Comparison of ENCODE assay signal across 1 cellular context in the genomic region with DNA sequence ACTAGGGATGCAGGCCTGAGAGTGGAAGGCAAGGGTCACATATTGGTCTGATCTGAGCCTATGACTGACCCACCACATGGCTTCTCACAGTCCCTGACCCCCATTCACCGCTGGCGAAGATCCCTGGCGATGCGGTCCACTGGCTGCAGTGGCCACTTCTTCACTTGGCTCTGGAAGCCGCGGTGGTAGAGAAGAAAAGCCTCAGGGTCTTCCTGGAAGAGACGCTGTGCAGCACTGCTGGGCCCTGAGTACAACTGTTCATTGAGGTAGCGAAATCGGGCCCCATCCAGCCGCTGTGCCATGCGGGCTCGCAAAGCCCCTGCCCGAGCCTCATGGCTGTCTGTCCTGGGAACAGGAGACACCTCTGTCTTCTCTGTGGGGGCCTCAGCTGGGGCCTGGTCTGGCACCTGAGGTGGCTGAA.
TF ChIP-seq lines count a peak whose summit lies in the region.

No MANE protein-coding gene starts in this region.

TF ChIP-seq in GM12878, 131 proteins besides CTCF, POLR2A, EP300 and RAD21:
- no peak for TF ChIP-seq SMAD5 (IDR thresholded peaks at IDR 0.05; ENCODE audit: low read depth)
- TF ChIP-seq NRF1 (conservative IDR thresholded peaks at IDR 0.05; ENCODE audit: low read depth, low read length): no peak
- TF ChIP-seq, protein P1, sequence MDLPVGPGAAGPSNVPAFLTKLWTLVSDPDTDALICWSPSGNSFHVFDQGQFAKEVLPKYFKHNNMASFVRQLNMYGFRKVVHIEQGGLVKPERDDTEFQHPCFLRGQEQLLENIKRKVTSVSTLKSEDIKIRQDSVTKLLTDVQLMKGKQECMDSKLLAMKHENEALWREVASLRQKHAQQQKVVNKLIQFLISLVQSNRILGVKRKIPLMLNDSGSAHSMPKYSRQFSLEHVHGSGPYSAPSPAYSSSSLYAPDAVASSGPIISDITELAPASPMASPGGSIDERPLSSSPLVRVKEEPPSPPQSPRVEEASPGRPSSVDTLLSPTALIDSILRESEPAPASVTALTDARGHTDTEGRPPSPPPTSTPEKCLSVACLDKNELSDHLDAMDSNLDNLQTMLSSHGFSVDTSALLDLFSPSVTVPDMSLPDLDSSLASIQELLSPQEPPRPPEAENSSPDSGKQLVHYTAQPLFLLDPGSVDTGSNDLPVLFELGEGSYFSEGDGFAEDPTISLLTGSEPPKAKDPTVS (IDR thresholded peaks at IDR 0.05; ENCODE audit: low read depth, low read length): no peak
- no peak for TF ChIP-seq IKZF1 (conservative IDR thresholded peaks at IDR 0.05)
- TF ChIP-seq, protein P2, sequence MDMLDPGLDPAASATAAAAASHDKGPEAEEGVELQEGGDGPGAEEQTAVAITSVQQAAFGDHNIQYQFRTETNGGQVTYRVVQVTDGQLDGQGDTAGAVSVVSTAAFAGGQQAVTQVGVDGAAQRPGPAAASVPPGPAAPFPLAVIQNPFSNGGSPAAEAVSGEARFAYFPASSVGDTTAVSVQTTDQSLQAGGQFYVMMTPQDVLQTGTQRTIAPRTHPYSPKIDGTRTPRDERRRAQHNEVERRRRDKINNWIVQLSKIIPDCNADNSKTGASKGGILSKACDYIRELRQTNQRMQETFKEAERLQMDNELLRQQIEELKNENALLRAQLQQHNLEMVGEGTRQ (IDR thresholded peaks at IDR 0.05; ENCODE audit: borderline replicate concordance, low read depth, low read length): no peak
- TF ChIP-seq, protein P3, sequence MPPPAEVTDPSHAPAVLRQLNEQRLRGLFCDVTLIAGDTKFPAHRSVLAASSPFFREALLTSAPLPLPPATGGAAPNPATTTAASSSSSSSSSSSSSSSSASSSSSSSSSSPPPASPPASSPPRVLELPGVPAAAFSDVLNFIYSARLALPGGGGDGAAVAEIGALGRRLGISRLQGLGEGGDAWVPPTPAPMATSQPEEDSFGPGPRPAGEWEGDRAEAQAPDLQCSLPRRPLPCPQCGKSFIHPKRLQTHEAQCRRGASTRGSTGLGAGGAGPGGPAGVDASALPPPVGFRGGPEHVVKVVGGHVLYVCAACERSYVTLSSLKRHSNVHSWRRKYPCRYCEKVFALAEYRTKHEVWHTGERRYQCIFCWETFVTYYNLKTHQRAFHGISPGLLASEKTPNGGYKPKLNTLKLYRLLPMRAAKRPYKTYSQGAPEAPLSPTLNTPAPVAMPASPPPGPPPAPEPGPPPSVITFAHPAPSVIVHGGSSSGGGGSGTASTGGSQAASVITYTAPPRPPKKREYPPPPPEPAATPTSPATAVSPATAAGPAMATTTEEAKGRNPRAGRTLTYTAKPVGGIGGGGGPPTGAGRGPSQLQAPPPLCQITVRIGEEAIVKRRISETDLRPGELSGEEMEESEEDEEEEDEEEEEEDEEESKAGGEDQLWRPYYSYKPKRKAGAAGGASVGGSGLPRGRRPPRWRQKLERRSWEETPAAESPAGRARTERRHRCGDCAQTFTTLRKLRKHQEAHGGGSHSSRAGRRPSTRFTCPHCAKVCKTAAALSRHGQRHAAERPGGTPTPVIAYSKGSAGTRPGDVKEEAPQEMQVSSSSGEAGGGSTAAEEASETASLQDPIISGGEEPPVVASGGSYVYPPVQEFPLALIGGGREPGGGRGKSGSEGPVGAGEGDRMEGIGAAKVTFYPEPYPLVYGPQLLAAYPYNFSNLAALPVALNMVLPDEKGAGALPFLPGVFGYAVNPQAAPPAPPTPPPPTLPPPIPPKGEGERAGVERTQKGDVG (CRISPR knock-in tag; IDR thresholded peaks at IDR 0.05): no peak
- TF ChIP-seq CBX3 (IDR thresholded peaks at IDR 0.05; ENCODE audit: borderline replicate concordance, low read depth): no peak
- TF ChIP-seq RUNX3 (IDR thresholded peaks at IDR 0.05; ENCODE audit: low read length): no peak
- TF ChIP-seq NR2F1 (conservative IDR thresholded peaks at IDR 0.05): no peak
- no peak for TF ChIP-seq ZZZ3 (IDR thresholded peaks at IDR 0.05; ENCODE audit: control insufficient read depth, insufficient read length, low read depth)
- no peak for TF ChIP-seq RAD51 (IDR thresholded peaks at IDR 0.05)
- TF ChIP-seq, protein P4, sequence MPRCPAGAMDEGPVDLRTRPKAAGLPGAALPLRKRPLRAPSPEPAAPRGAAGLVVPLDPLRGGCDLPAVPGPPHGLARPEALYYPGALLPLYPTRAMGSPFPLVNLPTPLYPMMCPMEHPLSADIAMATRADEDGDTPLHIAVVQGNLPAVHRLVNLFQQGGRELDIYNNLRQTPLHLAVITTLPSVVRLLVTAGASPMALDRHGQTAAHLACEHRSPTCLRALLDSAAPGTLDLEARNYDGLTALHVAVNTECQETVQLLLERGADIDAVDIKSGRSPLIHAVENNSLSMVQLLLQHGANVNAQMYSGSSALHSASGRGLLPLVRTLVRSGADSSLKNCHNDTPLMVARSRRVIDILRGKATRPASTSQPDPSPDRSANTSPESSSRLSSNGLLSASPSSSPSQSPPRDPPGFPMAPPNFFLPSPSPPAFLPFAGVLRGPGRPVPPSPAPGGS (IDR thresholded peaks at IDR 0.05; ENCODE audit: borderline replicate concordance, insufficient read depth, low read depth, low read length, poor library complexity, severe bottlenecking): no peak
- TF ChIP-seq, protein P5, sequence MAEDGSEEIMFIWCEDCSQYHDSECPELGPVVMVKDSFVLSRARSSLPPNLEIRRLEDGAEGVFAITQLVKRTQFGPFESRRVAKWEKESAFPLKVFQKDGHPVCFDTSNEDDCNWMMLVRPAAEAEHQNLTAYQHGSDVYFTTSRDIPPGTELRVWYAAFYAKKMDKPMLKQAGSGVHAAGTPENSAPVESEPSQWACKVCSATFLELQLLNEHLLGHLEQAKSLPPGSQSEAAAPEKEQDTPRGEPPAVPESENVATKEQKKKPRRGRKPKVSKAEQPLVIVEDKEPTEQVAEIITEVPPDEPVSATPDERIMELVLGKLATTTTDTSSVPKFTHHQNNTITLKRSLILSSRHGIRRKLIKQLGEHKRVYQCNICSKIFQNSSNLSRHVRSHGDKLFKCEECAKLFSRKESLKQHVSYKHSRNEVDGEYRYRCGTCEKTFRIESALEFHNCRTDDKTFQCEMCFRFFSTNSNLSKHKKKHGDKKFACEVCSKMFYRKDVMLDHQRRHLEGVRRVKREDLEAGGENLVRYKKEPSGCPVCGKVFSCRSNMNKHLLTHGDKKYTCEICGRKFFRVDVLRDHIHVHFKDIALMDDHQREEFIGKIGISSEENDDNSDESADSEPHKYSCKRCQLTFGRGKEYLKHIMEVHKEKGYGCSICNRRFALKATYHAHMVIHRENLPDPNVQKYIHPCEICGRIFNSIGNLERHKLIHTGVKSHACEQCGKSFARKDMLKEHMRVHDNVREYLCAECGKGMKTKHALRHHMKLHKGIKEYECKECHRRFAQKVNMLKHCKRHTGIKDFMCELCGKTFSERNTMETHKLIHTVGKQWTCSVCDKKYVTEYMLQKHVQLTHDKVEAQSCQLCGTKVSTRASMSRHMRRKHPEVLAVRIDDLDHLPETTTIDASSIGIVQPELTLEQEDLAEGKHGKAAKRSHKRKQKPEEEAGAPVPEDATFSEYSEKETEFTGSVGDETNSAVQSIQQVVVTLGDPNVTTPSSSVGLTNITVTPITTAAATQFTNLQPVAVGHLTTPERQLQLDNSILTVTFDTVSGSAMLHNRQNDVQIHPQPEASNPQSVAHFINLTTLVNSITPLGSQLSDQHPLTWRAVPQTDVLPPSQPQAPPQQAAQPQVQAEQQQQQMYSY (CRISPR knock-in tag; IDR thresholded peaks at IDR 0.05): no peak
- TF ChIP-seq, protein P6, sequence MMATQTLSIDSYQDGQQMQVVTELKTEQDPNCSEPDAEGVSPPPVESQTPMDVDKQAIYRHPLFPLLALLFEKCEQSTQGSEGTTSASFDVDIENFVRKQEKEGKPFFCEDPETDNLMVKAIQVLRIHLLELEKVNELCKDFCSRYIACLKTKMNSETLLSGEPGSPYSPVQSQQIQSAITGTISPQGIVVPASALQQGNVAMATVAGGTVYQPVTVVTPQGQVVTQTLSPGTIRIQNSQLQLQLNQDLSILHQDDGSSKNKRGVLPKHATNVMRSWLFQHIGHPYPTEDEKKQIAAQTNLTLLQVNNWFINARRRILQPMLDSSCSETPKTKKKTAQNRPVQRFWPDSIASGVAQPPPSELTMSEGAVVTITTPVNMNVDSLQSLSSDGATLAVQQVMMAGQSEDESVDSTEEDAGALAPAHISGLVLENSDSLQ (IDR thresholded peaks at IDR 0.05): no peak
- no peak for TF ChIP-seq ZNF24 (IDR thresholded peaks at IDR 0.05)
- TF ChIP-seq POLR2AphosphoS5 (IDR thresholded peaks at IDR 0.05; ENCODE audit: low read length): no peak
- TF ChIP-seq CEBPB (IDR thresholded peaks at IDR 0.05; ENCODE audit: borderline replicate concordance in 1 of 2, low read depth in 2 of 2, low read length in 2 of 2): no peak
- TF ChIP-seq IKZF2 (IDR thresholded peaks at IDR 0.05): no peak
- TF ChIP-seq DPF2 (IDR thresholded peaks at IDR 0.05): no peak
